In the genomic region with DNA sequence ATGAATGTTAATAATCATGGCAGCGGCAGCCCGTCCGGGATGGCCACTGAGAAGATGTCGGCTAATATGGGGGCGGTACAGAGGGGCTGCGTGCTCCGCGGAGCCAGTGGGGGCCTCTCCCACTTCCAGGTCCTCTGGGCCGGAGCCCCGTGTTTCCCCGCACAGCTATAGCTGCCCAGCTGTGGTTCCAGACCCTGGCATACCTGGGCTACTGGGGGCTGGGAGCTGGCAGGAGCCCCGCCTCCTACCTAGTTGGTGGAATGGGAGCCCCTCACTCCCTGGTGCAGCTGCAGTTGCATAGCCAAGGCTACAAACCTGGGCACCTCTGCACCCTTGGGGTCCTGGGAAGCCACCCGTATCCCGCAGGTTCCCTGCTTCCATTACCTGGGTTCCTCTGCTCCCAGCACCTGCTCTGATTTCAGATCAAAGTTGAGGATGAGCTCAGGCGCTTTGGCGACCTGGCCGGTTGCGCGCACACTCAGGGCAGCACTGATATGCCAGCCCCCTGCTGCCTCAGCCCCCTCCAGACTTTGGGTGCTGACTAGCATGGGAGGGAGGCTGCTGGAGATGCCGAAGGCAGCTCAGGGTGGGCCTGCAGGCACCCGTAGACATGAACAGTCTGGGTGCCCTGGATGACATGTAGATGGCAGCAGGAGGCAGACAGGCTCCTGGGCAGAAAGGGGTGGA, we compare ENCODE assay signal across 1 cellular context.
TF ChIP-seq lines count a peak whose summit lies in the region.

No MANE protein-coding gene starts in this region.

TF ChIP-seq in H1, 55 proteins besides CTCF, POLR2A, EP300 and RAD21:
- TF ChIP-seq, protein P1, sequence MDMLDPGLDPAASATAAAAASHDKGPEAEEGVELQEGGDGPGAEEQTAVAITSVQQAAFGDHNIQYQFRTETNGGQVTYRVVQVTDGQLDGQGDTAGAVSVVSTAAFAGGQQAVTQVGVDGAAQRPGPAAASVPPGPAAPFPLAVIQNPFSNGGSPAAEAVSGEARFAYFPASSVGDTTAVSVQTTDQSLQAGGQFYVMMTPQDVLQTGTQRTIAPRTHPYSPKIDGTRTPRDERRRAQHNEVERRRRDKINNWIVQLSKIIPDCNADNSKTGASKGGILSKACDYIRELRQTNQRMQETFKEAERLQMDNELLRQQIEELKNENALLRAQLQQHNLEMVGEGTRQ (IDR thresholded peaks at IDR 0.05; ENCODE audit: low read length) = no peak
- TF ChIP-seq FOSL1 (IDR thresholded peaks at IDR 0.05; ENCODE audit: insufficient read depth, low read depth, low read length) = no peak
- no peak for TF ChIP-seq TAF7 (optimal IDR thresholded peaks at IDR 0.05; ENCODE audit: borderline replicate concordance, low read depth, low read length)
- no peak for TF ChIP-seq RBBP5 (IDR thresholded peaks at IDR 0.05; ENCODE audit: borderline replicate concordance, low read depth, low read length)
- TF ChIP-seq CEBPB (IDR thresholded peaks at IDR 0.05; ENCODE audit: low read depth, low read length) = no peak
- no peak for TF ChIP-seq SAP30 (IDR thresholded peaks at IDR 0.05; ENCODE audit: insufficient read depth, insufficient replicate concordance, low read length)
- TF ChIP-seq SUZ12 (IDR thresholded peaks at IDR 0.05; ENCODE audit: low read length) = no peak
- no peak for TF ChIP-seq EGR1 (IDR thresholded peaks at IDR 0.05; ENCODE audit: borderline replicate concordance, low read depth, low read length)
- TF ChIP-seq SP2 (IDR thresholded peaks at IDR 0.05; ENCODE audit: low read length) = no peak
TF ChIP-seq in H1: peak in this region for 0.
